Comparison of ENCODE assay signal across 16 cellular contexts in genomic region chr19:15456441-15456840, GRCh38. TPM values are rescaled to one million over a fixed set of nuclear protein-coding genes. Genes with fewer than 3 reads are reported as not detected.
"Had no signal": no experiment of that assay in that cellular context is flagged by ENCODE, and none has a peak within 500 bp of the region (broad histone marks: within the 10 kb centered on the region; RNA-seq: fewer than 3 reads in every experiment).

No MANE protein-coding gene starts in this region.

- FAIRE-seq: colon, endothelial cell of umbilical vein, frontal cortex had no signal

- DNase-seq: activated CD4-positive, alpha-beta T cell treated with anti-CD3 and anti-CD28 coated beads, Interleukin-2, amount 50 U/mL, for 1 hour; activated CD4-positive, CD25-positive, alpha-beta regulatory T cell; activated effector memory CD4-positive, alpha-beta T cell treated with anti-CD3 and anti-CD28 coated beads, Interleukin-2, amount 50 U/mL, for 16 hours; activated T-cell treated with anti-CD3 and anti-CD28 coated beads, Interleukin-2, amount 50 U/mL, for 1 hour; anterior cingulate cortex; left cardiac atrium; natural killer cell; stimulated activated naive CD4-positive, alpha-beta T cell; substantia nigra had no signal

- ATAC-seq: left cardiac atrium, natural killer cell, sciatic nerve had no signal

RNA-seq across cellular contexts. Expression of gene RASAL3, which starts 7.9 kb away (rescaled TPM):
- total RNA-seq: fibroblast of lung had no signal
- polyA plus RNA-seq: fibroblast of lung had no signal

RNA-seq across cellular contexts. Expression of gene PGLYRP2, which starts 22.9 kb away (rescaled TPM):
- total RNA-seq: fibroblast of lung, frontal cortex, left cardiac atrium, omental fat pad, pulmonary artery endothelial cell, sciatic nerve had no signal
- polyA plus RNA-seq: fibroblast of lung had no signal

RNA-seq across cellular contexts. Expression of gene CYP4F22, which starts 51.9 kb away (rescaled TPM):
- total RNA-seq: endothelial cell of umbilical vein, fibroblast of lung, frontal cortex, left cardiac atrium, pulmonary artery endothelial cell, sciatic nerve had no signal
- polyA plus RNA-seq: endothelial cell of umbilical vein, fibroblast of lung had no signal
